In genomic region chr6:57116776-57117175, GRCh38 we compare ENCODE assay signal across 2 cellular contexts.
TF ChIP-seq lines count a peak whose summit lies in the region.

No MANE protein-coding gene starts in this region.

TF ChIP-seq in IMR-90, 13 proteins besides CTCF, POLR2A, EP300 and RAD21:
- TF ChIP-seq RCOR1 (IDR thresholded peaks at IDR 0.05; ENCODE audit: insufficient replicate concordance, low read length) (no peak), MAFK (IDR thresholded peaks at IDR 0.05; ENCODE audit: low read depth, low read length) (no peak), USF2 (IDR thresholded peaks at IDR 0.05; ENCODE audit: low read depth, low read length) (no peak), FOS (IDR thresholded peaks at IDR 0.05; ENCODE audit: low read depth, low read length) (no peak), SMC3 (IDR thresholded peaks at IDR 0.05; ENCODE audit: low read depth, low read length) (no peak), RFX5 (IDR thresholded peaks at IDR 0.05; ENCODE audit: low read depth, low read length) (no peak), NFE2L2 (IDR thresholded peaks at IDR 0.05; ENCODE audit: low read depth, low read length) (no peak), CHD1 (IDR thresholded peaks at IDR 0.05; ENCODE audit: low read depth, low read length) (no peak), MXI1 (IDR thresholded peaks at IDR 0.05; ENCODE audit: borderline replicate concordance, low read depth, low read length) (no peak), BHLHE40 (IDR thresholded peaks at IDR 0.05; ENCODE audit: low read depth, low read length) (no peak), CEBPB (IDR thresholded peaks at IDR 0.05; ENCODE audit: low read depth, low read length) (no peak), MAZ (IDR thresholded peaks at IDR 0.05; ENCODE audit: borderline replicate concordance, low read depth, low read length) (no peak)
- TF ChIP-seq, protein P1, sequence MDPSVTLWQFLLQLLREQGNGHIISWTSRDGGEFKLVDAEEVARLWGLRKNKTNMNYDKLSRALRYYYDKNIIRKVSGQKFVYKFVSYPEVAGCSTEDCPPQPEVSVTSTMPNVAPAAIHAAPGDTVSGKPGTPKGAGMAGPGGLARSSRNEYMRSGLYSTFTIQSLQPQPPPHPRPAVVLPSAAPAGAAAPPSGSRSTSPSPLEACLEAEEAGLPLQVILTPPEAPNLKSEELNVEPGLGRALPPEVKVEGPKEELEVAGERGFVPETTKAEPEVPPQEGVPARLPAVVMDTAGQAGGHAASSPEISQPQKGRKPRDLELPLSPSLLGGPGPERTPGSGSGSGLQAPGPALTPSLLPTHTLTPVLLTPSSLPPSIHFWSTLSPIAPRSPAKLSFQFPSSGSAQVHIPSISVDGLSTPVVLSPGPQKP (IDR thresholded peaks at IDR 0.05; ENCODE audit: borderline replicate concordance, low read depth, low read length): no peak

TF ChIP-seq in K562, 482 proteins besides CTCF, POLR2A, EP300 and RAD21:
- TF ChIP-seq C11orf30 (IDR thresholded peaks at IDR 0.05; ENCODE audit: low read depth) (peak; percentile 27; the same call in 1 of the 2 replicates), CBX5 (IDR thresholded peaks at IDR 0.05; ENCODE audit: borderline replicate concordance, low read depth) (no peak), RBFOX2 (IDR thresholded peaks at IDR 0.05; ENCODE audit: low read depth, low read length) (no peak), ZNF316 (IDR thresholded peaks at IDR 0.05) (peak; percentile 60), ZNF830 (CRISPR knock-in tag; IDR thresholded peaks at IDR 0.05) (no peak), CEBPG (CRISPR knock-in tag; IDR thresholded peaks at IDR 0.05) (no peak), CEBPG (tag; conservative IDR thresholded peaks at IDR 0.05 in 1 of 2, IDR thresholded peaks at IDR 0.05 in 1 of 2) (peak in 1 of 2 experiments; percentile 3; a peak in 1 of 4 replicates), U2AF2 (optimal IDR thresholded peaks at IDR 0.05; ENCODE audit: low read depth, low read length) (no peak), TAF1 (IDR thresholded peaks at IDR 0.05; ENCODE audit: control insufficient read depth, extremely low read depth, insufficient read depth, low read length, severe bottlenecking) (no peak), ZNF384 (IDR thresholded peaks at IDR 0.05; ENCODE audit: low read depth, low read length) (peak; percentile 39; the same call in 1 of the 2 replicates)
- TF ChIP-seq, protein P2, sequence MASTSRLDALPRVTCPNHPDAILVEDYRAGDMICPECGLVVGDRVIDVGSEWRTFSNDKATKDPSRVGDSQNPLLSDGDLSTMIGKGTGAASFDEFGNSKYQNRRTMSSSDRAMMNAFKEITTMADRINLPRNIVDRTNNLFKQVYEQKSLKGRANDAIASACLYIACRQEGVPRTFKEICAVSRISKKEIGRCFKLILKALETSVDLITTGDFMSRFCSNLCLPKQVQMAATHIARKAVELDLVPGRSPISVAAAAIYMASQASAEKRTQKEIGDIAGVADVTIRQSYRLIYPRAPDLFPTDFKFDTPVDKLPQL (IDR thresholded peaks at IDR 0.05; ENCODE audit: extremely low read depth, insufficient read length): no peak
